Comparison of ENCODE assay signal across 7 cellular contexts in genomic region chr1:153957744-153958110, GRCh38. TPM values are rescaled to one million over a fixed set of nuclear protein-coding genes. Genes with fewer than 3 reads are reported as not detected.
DNase-seq lines count a peak whose midpoint lies in the region; ATAC-seq and TF ChIP-seq lines count a peak whose summit lies in the region.

No MANE protein-coding gene starts in this region.

- peak overlapping the region; percentile 79 for H3K4me3 ChIP-seq in RWPE2 (ENCODE audit: severe bottlenecking)
- H3K4me3 ChIP-seq in mesenchymal stem cell (ENCODE audit: insufficient read depth in 1 of 2, low read depth in 1 of 2, low read length in 2 of 2), result peak overlapping the region; percentile 88 to 94
- peak overlapping the region; percentile 83 to 96 (median 90) for H3K4me3 ChIP-seq in upper lobe of left lung

- TF ChIP-seq POLR2A in upper lobe of left lung (IDR thresholded peaks at IDR 0.05), result no peak

- H3K14ac ChIP-seq in mesenchymal stem cell (ENCODE audit: low read length in 2 of 2), result peak overlapping the region in 1 of 2 experiments; percentile 61

- H2BK15ac ChIP-seq in mesenchymal stem cell (ENCODE audit: low read depth, poor library complexity, severe bottlenecking), result no peak overlapping the region

- H2BK12ac ChIP-seq in mesenchymal stem cell (ENCODE audit: low read length in 2 of 2), result peak overlapping the region; percentile 4 to 23

- H2BK120ac ChIP-seq in mesenchymal stem cell (ENCODE audit: low read depth, low read length), result no peak overlapping the region

- peak overlapping the region; percentile 62 to 71 for H3K18ac ChIP-seq in mesenchymal stem cell (ENCODE audit: low read depth in 1 of 2, low read length in 2 of 2)

- TF ChIP-seq CTCF in RWPE2 (IDR thresholded peaks at IDR 0.05; ENCODE audit: poor library complexity, severe bottlenecking), result no peak
- TF ChIP-seq CTCF in upper lobe of left lung (IDR thresholded peaks at IDR 0.05), result no peak

- H3K23ac ChIP-seq in mesenchymal stem cell (ENCODE audit: low read length in 2 of 2), result peak overlapping the region in 1 of 2 experiments; percentile 46

- H4K91ac ChIP-seq in mesenchymal stem cell (ENCODE audit: low read length), result no peak overlapping the region

- WGBS in mesenchymal stem cell, result 0% methylated on average over 13 of the region's 13 CpGs
- 1% methylated on average over 10 to 13 of the region's 13 CpGs for WGBS in upper lobe of left lung, 2 donors

- H3K4me2 ChIP-seq in mesenchymal stem cell (ENCODE audit: low read length, poor library complexity, severe bottlenecking), result peak overlapping the region; percentile 82

- peaks cover 21% of the 10 kb centered on the region for H3K79me1 ChIP-seq in mesenchymal stem cell (replicated peaks; ENCODE audit: low read length, poor library complexity, severe bottlenecking)

- no peak for DNase-seq in RWPE2 (ENCODE audit: low spot score)
- peak; percentile 60 for DNase-seq in central memory CD4-positive, alpha-beta T cell
- peak; percentile 35 for DNase-seq in mesenchymal stem cell
- peak in 1 of 2 donors; percentile 55 for DNase-seq in upper lobe of left lung
- DNase-seq in midbrain (lab: John Stamatoyannopoulos, UW), result no peak

- peak overlapping the region; percentile 96 for H3K9ac ChIP-seq in mesenchymal stem cell (ENCODE audit: low read length)

- H3K27me3 ChIP-seq in RWPE2 (ENCODE audit: insufficient read depth, poor library complexity, severe bottlenecking) (no peaks in the 10 kb centered on the region), mesenchymal stem cell (ENCODE audit: control insufficient read depth in 1 of 2, insufficient read depth in 1 of 2, low read length in 2 of 2) (no peaks in the 10 kb centered on the region), upper lobe of left lung (no peaks in the 10 kb centered on the region)

- peak; percentile 19 for ATAC-seq in GM18517 (IDR thresholded peaks at IDR 0.05; ENCODE audit: unreplicated experiment)
- ATAC-seq in HG02571 (IDR thresholded peaks at IDR 0.05; ENCODE audit: unreplicated experiment), result peak; percentile 8
- ATAC-seq in RWPE2 (ENCODE audit: low read depth), result peak; percentile 3; the same call in 2 of the 3 replicates
- peak; percentile 0 to 3 for ATAC-seq in upper lobe of left lung (ENCODE audit: low FRiP score in 2 of 2)

- peak overlapping the region; percentile 66 for H3K27ac ChIP-seq in RWPE2 (ENCODE audit: poor library complexity, severe bottlenecking)
- H3K27ac ChIP-seq in mesenchymal stem cell (ENCODE audit: low read length, poor library complexity, severe bottlenecking), result peak overlapping the region; percentile 57
- H3K27ac ChIP-seq in upper lobe of left lung, result peak overlapping the region; percentile 91 to 96 (median 93)

- no peak overlapping the region for H2AK5ac ChIP-seq in mesenchymal stem cell (ENCODE audit: low read length, severe bottlenecking)

- TF ChIP-seq EP300 in upper lobe of left lung (IDR thresholded peaks at IDR 0.05), result no peak

- peak overlapping the region in 1 of 2 experiments; percentile 92 for H3K4ac ChIP-seq in mesenchymal stem cell (ENCODE audit: low read depth in 1 of 2, low read length in 2 of 2)

- H3K36me3 ChIP-seq in RWPE2 (ENCODE audit: low read depth), result peaks cover 32% of the 10 kb centered on the region
- peaks cover 34 to 42% of the 10 kb centered on the region in 2 experiments for H3K36me3 ChIP-seq in mesenchymal stem cell (ENCODE audit: control insufficient read depth in 1 of 2, insufficient read depth in 2 of 2, low read depth in 1 of 2, low read length in 2 of 2)
- peaks cover 0 to 52% (median 24%) of the 10 kb centered on the region in 4 donors for H3K36me3 ChIP-seq in upper lobe of left lung

- no peaks in the 10 kb centered on the region for H3K9me3 ChIP-seq in RWPE2 (ENCODE audit: severe bottlenecking)
- no peaks in the 10 kb centered on the region for H3K9me3 ChIP-seq in mesenchymal stem cell (ENCODE audit: control insufficient read depth, low read length)
- no peaks in the 10 kb centered on the region for H3K9me3 ChIP-seq in upper lobe of left lung

- no peak overlapping the region for H4K8ac ChIP-seq in mesenchymal stem cell (ENCODE audit: low read length)

- H2AFZ ChIP-seq in mesenchymal stem cell (ENCODE audit: low read depth, low read length), result no peak overlapping the region

- H2BK5ac ChIP-seq in mesenchymal stem cell (ENCODE audit: low read depth, low read length, poor library complexity, severe bottlenecking), result peak overlapping the region; percentile 49

- peaks cover 3% of the 10 kb centered on the region for H3K4me1 ChIP-seq in RWPE2 (ENCODE audit: insufficient read depth, poor library complexity, severe bottlenecking)
- peaks cover 22% of the 10 kb centered on the region for H3K4me1 ChIP-seq in mesenchymal stem cell (ENCODE audit: control insufficient read depth, insufficient read depth, low read depth, low read length)
- H3K4me1 ChIP-seq in upper lobe of left lung, result peaks cover 48 to 75% (median 53%) of the 10 kb centered on the region in 4 donors

RNA-seq across cellular contexts. Expression of gene CRTC2, which starts 0.7 kb away (rescaled TPM):
- polyA plus RNA-seq in mesenchymal stem cell (2013, experiment 1 of 2), result 30.3 TPM
- polyA plus RNA-seq in mesenchymal stem cell (2013, experiment 2 of 2), result 27.0 TPM
- 10 to 100 TPM; 19.4 to 93.2 (median 37.6) TPM for total RNA-seq in upper lobe of left lung

RNA-seq across cellular contexts. Expression of gene SLC39A1, which starts 5.6 kb away (rescaled TPM):
- polyA plus RNA-seq in mesenchymal stem cell (2013, experiment 1 of 2), result 106 TPM
- polyA plus RNA-seq in mesenchymal stem cell (2013, experiment 2 of 2), result 105 TPM
- total RNA-seq in upper lobe of left lung, result 100 to 1,000 TPM in 3 of 6 donors, 10 to 100 TPM in 3; 41.9 to 145 (median 102) TPM

RNA-seq across cellular contexts. Expression of gene CREB3L4, which starts 10.0 kb away (rescaled TPM):
- 3.3 TPM for polyA plus RNA-seq in mesenchymal stem cell (2013, experiment 1 of 2)
- polyA plus RNA-seq in mesenchymal stem cell (2013, experiment 2 of 2), result 2.9 TPM
- 10 to 100 TPM in 3 of 6 donors, 1 to 10 TPM in 3; 4.7 to 17.4 (median 9.4) TPM for total RNA-seq in upper lobe of left lung

RNA-seq across cellular contexts. Expression of gene DENND4B, which starts 11.2 kb away (rescaled TPM):
- polyA plus RNA-seq in mesenchymal stem cell (2013, experiment 1 of 2), result 21.7 TPM
- polyA plus RNA-seq in mesenchymal stem cell (2013, experiment 2 of 2), result 18.0 TPM
- total RNA-seq in upper lobe of left lung, result 100 to 1,000 TPM in 4 of 6 donors, 10 to 100 TPM in 2; 43.3 to 151 (median 103) TPM

RNA-seq across cellular contexts. Expression of gene JTB, which starts 19.7 kb away (rescaled TPM):
- 145 TPM for polyA plus RNA-seq in mesenchymal stem cell (2013, experiment 1 of 2)
- 154 TPM for polyA plus RNA-seq in mesenchymal stem cell (2013, experiment 2 of 2)
- total RNA-seq in upper lobe of left lung, result 100 to 1,000 TPM; 123 to 285 (median 157) TPM

Comparison
In these comparisons a context has a peak if more than half of its experiments do, and no peak if none do; other contexts are left out.
1. DNase-seq: peak in central memory CD4-positive, alpha-beta T cell (single experiment) and mesenchymal stem cell (single experiment); none in RWPE2 (single experiment) and midbrain (single experiment).
2. Peak in every context shown above with its lines, with median percentiles within 50 percentile points of each other: ATAC-seq, H3K27ac ChIP-seq and H3K4me3 ChIP-seq.